In the genomic region with DNA sequence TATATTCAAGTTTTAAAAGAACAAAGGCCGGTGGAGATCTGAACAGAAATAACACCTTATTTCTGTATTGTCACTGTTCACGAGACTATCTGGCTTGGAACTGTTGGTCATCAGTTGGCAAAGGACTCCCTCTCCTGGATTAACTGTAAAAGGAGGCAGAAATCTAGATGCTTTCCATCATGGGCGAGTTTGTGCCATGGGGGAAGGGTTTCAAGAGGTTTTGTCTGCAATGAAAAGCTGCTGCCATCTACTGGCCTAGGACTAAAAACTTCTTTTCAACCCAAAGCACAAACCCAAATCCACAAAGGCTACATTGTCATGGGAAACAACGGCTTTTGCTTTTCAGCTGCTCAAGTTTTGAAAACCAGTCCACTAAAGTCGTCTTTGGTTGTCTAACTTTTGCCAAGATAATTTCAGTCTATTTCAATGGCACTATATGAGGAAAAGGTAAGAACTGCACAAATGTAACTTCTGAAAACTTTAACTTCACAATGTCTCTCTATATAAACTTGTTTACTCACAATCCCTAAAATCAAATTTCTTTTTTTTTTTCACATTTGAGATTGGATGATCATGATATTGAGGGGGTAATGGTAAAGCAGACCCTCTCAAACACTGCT, we compare ENCODE assay signal across 8 cellular contexts.
DNase-seq lines count a peak whose midpoint lies in the region; ATAC-seq and TF ChIP-seq lines count a peak whose summit lies in the region.

No MANE protein-coding gene starts in this region.

- H3K9me3 ChIP-seq in SJSA1 (replicated peaks) (no peaks in the 10 kb centered on the region), adrenal gland (replicated peaks in 1 of 3) (no peaks in the 10 kb centered on the region), cardiac muscle cell (ENCODE audit: low read depth) (no peaks in the 10 kb centered on the region), psoas muscle (no peaks in the 10 kb centered on the region)

- H3K4me3 ChIP-seq in AG10803 (ENCODE audit: low read length) (no peak overlapping the region), SJSA1 (no peak overlapping the region), adrenal gland (no peak overlapping the region), cardiac muscle cell (no peak overlapping the region), psoas muscle (no peak overlapping the region)

- H3K27ac ChIP-seq in SJSA1 = no peak overlapping the region
- H3K27ac ChIP-seq in adrenal gland = no peak overlapping the region
- H3K27ac ChIP-seq in cardiac muscle cell = no peak overlapping the region
- H3K27ac ChIP-seq in psoas muscle = no peak overlapping the region

- ATAC-seq in GM19467 (IDR thresholded peaks at IDR 0.05; ENCODE audit: unreplicated experiment) = peak; percentile 52
- peak; percentile 51 to 85 (median 72) for ATAC-seq in psoas muscle
- ATAC-seq in GM18511 (IDR thresholded peaks at IDR 0.05; ENCODE audit: unreplicated experiment) = no peak

- H3K36me3 ChIP-seq in SJSA1 (no peaks in the 10 kb centered on the region), adrenal gland (replicated peaks in 1 of 2) (no peaks in the 10 kb centered on the region), cardiac muscle cell (no peaks in the 10 kb centered on the region), psoas muscle (ENCODE audit: insufficient read depth in 1 of 2, low read depth in 1 of 2) (no peaks in the 10 kb centered on the region)

- no peak for TF ChIP-seq POLR2A in adrenal gland (IDR thresholded peaks at IDR 0.05)

- DNase-seq in AG10803 (ENCODE audit: low read depth) = peak; percentile 93
- peak; percentile 98 for DNase-seq in NCI-H1105 (lab: John Stamatoyannopoulos, UW)
- DNase-seq in SJSA1 (ENCODE audit: low read depth in 1 of 2, low spot score in 2 of 2) = peak; percentile 61 to 75
- DNase-seq in adrenal gland = peak; percentile 84 to 94 (median 91)
- peak; percentile 94 to 95 for DNase-seq in cardiac muscle cell (ENCODE audit: low read depth in 1 of 2, low spot score in 1 of 2)
- DNase-seq in psoas muscle = peak in 1 of 2 donors; percentile 18

- H3K27me3 ChIP-seq in SJSA1 (replicated peaks) = peaks cover 6% of the 10 kb centered on the region; the same call in 1 of the 2 replicates
- H3K27me3 ChIP-seq in adrenal gland = no peaks in the 10 kb centered on the region
- peaks cover 31% of the 10 kb centered on the region for H3K27me3 ChIP-seq in cardiac muscle cell
- no peaks in the 10 kb centered on the region for H3K27me3 ChIP-seq in psoas muscle (ENCODE audit: insufficient read depth in 3 of 3, low read length in 2 of 3)

- WGBS in adrenal gland, 4 donors = 5 to 10% (median 7%) methylated on average over 5 of the region's 5 CpGs
- 8 to 13% (median 11%) methylated on average over 5 of the region's 5 CpGs for WGBS in psoas muscle, 3 donors

- peak; percentile 95 for TF ChIP-seq CTCF in AG10803 (conservative IDR thresholded peaks at IDR 0.05; ENCODE audit: low read length)
- peak; percentile 46 to 97 (median 92) for TF ChIP-seq CTCF in adrenal gland (IDR thresholded peaks at IDR 0.05)
- TF ChIP-seq CTCF in cardiac muscle cell (IDR thresholded peaks at IDR 0.05; ENCODE audit: low read depth, low read length) = peak; percentile 89
- TF ChIP-seq CTCF in psoas muscle (IDR thresholded peaks at IDR 0.05) = peak; percentile 76

- H3K4me1 ChIP-seq in SJSA1 (replicated peaks) (no peaks in the 10 kb centered on the region), adrenal gland (replicated peaks in 1 of 2) (peaks cover 0 to 11% of the 10 kb centered on the region in 2 donors), cardiac muscle cell (ENCODE audit: low read depth) (no peaks in the 10 kb centered on the region), psoas muscle (no peaks in the 10 kb centered on the region)

- intact Hi-C loops in adrenal gland (cut with DNase I) = loop anchor here (5.0 to 10.0 kb wide), 2 partner anchors 300 to 773 kb away; no protein-coding TSS in a partner anchor
- intact Hi-C loops in psoas muscle (cut with DNase I) = loop anchor here (2.0 to 10.0 kb wide), 3 partner anchors 299 to 775 kb away; no protein-coding TSS in a partner anchor
